In the genomic region with DNA sequence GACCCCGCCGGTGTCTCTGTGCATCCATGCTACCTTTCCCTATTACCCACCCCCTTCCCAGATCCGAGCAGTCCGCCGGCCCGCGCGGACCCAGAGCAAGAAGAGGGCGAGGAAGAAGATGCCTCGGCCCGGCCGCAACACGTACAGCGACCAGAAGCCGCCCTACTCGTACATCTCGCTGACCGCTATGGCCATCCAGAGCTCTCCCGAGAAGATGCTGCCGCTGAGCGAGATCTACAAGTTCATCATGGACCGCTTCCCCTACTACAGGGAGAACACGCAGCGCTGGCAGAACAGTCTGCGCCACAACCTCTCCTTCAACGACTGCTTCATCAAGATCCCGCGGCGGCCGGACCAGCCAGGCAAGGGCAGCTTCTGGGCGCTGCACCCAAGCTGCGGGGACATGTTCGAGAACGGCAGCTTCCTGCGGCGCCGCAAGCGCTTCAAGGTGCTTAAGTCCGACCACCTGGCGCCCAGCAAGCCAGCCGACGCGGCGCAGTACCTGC, we compare ENCODE assay signal across 10 cellular contexts. TPM values are rescaled to one million over a fixed set of nuclear protein-coding genes. Genes with fewer than 3 reads are reported as not detected.
DNase-seq lines count a peak whose midpoint lies in the region; ATAC-seq, FAIRE-seq and TF ChIP-seq lines count a peak whose summit lies in the region.
"Had no signal": no experiment of that assay in that cellular context is flagged by ENCODE, and none has a peak within 500 bp of the region (broad histone marks: within the 10 kb centered on the region; RNA-seq: fewer than 3 reads in every experiment).

No MANE protein-coding gene starts in this region.

- H3K4me1 ChIP-seq in spleen, result peaks cover 31 to 41% (median 34%) of the 10 kb centered on the region in 6 donors
- H3K4me1 ChIP-seq in sigmoid colon, result peaks cover 0 to 40% (median 31%) of the 10 kb centered on the region in 4 donors

- peaks cover 87% of the 10 kb centered on the region for H3K27me3 Mint-ChIP-seq in T-helper 17 cell

- 0 to 9% (median 2%) methylated on average over 23 to 44 of the region's 44 CpGs for WGBS in spleen, 5 donors
- WGBS in sigmoid colon, 2 donors, result 2% methylated on average over 44 of the region's 44 CpGs

- TF ChIP-seq EP300 in sigmoid colon (IDR thresholded peaks at IDR 0.05), result no peak

- peak overlapping the region; percentile 97 for H3K27ac Mint-ChIP-seq in T-helper 17 cell

- peak; percentile 11 for ATAC-seq in T-helper 17 cell

- H3K4me3 ChIP-seq in fibroblast of villous mesenchyme (ENCODE audit: low read depth, low read length) (no peak overlapping the region), spleen (peak overlapping the region in 7 of 8 donors; percentile 42 to 66 (median 51)), sigmoid colon (peak overlapping the region in 2 of 4 donors; percentile 41 to 45)

- peak overlapping the region; percentile 95 for H3K4me3 Mint-ChIP-seq in T-helper 17 cell

- TF ChIP-seq POLR2A in spleen (IDR thresholded peaks at IDR 0.05), result no peak
- TF ChIP-seq POLR2A in sigmoid colon (IDR thresholded peaks at IDR 0.05), result no peak
- no peak for TF ChIP-seq POLR2A in GM12891 (IDR thresholded peaks at IDR 0.05; ENCODE audit: low read depth, low read length)

- no peak for FAIRE-seq in GM12891 (lab: Jason Lieb, UNC)

- peaks cover 14% of the 10 kb centered on the region for H3K9me3 ChIP-seq in T-helper 17 cell (ENCODE audit: control insufficient read depth, low read length, poor library complexity, severe bottlenecking)
- H3K9me3 ChIP-seq in spleen, result peaks cover 0 to 20% (median 0%) of the 10 kb centered on the region in 8 donors
- H3K9me3 ChIP-seq in sigmoid colon, result no peaks in the 10 kb centered on the region

- peaks cover 11% of the 10 kb centered on the region for H3K36me3 Mint-ChIP-seq in T-helper 17 cell (ENCODE audit: low read depth)

- DNase-seq in NCI-H146 (lab: John Stamatoyannopoulos, UW) (peak; percentile 71), NCI-H146 treated with DMSO at 0.1 percent for 48 hours (lab: John Stamatoyannopoulos, UW; ENCODE audit: unreplicated experiment) (no peak), T-helper 17 cell (no peak), fibroblast of villous mesenchyme (ENCODE audit: low read depth) (peak; percentile 10), spleen (no peak), sigmoid colon (no peak), GM12891 (ENCODE audit: insufficient read length, low spot score) (no peak), cerebellar nuclear complex (lab: John Stamatoyannopoulos, UW) (no peak)
- DNase-seq: ACHN had no signal

- H3K27me3 ChIP-seq in spleen (replicated peaks in 1 of 7), result peaks cover 25 to 100% (median 99%) of the 10 kb centered on the region in 7 donors
- H3K27me3 ChIP-seq in sigmoid colon, result peaks cover 81 to 100% (median 98%) of the 10 kb centered on the region in 3 donors

- H3K36me3 ChIP-seq in spleen (no peaks in the 10 kb centered on the region), sigmoid colon (no peaks in the 10 kb centered on the region)

- peaks cover 33% of the 10 kb centered on the region for H3K4me1 Mint-ChIP-seq in T-helper 17 cell

- TF ChIP-seq CTCF in fibroblast of villous mesenchyme (IDR thresholded peaks at IDR 0.05; ENCODE audit: insufficient read depth, low read depth, low read length), result no peak
- no peak for TF ChIP-seq CTCF in spleen (IDR thresholded peaks at IDR 0.05 in 8 of 11, conservative IDR thresholded peaks at IDR 0.05 in 3 of 11)
- no peak for TF ChIP-seq CTCF in sigmoid colon (IDR thresholded peaks at IDR 0.05)

- intact Hi-C loops in spleen (cut with DNase I; ENCODE audit: low total_unique reads), result no loop called here
- intact Hi-C loops in sigmoid colon (cut with DNase I), result no loop called here

- H3K27ac ChIP-seq in spleen (no peak overlapping the region), sigmoid colon (no peak overlapping the region)

TF ChIP-seq in GM12891, 5 proteins besides CTCF, POLR2A, EP300 and RAD21:
- TF ChIP-seq PAX5 (IDR thresholded peaks at IDR 0.05; ENCODE audit: insufficient read depth, low read length, severe bottlenecking) (no peak), POU2F2 (IDR thresholded peaks at IDR 0.05; ENCODE audit: low read depth, low read length) (no peak), TAF1 (IDR thresholded peaks at IDR 0.05; ENCODE audit: low read depth, low read length) (no peak), SPI1 (IDR thresholded peaks at IDR 0.05; ENCODE audit: low read depth, low read length) (no peak), POLR2AphosphoS5 (IDR thresholded peaks at IDR 0.05; ENCODE audit: low read depth, low read length) (no peak)

RNA-seq across cellular contexts. Expression of a gene that starts 0.8 kb away (rescaled TPM):
- under 1 TPM; 0.21 to 0.22 TPM for total RNA-seq in T-helper 17 cell
- not detected in 2 replicates for total RNA-seq in fibroblast of villous mesenchyme
- under 1 TPM in 1 of 7 donors, not detected in 6; 0.13 TPM for total RNA-seq in spleen
- polyA plus RNA-seq in spleen, result under 1 TPM; 0.03 to 0.13 (median 0.03) TPM
- total RNA-seq in sigmoid colon, result not detected
- under 1 TPM in 1 of 3 donors, not detected in 2; 0.09 TPM for polyA plus RNA-seq in sigmoid colon
- 0.04 TPM for polyA plus RNA-seq in GM12891 (2012; ENCODE audit: low read depth, missing spikeins)
- total RNA-seq: glomerular endothelial cell had no signal

Comparison
In these comparisons a context has a peak if more than half of its experiments do, and no peak if none do; other contexts are left out.
1. DNase-seq: peak in NCI-H146 (single experiment) and fibroblast of villous mesenchyme (single experiment); none in NCI-H146 treated with DMSO at 0.1 percent for 48 hours (single experiment), T-helper 17 cell (0 of 3), spleen (single experiment), sigmoid colon (single experiment), GM12891 (single experiment) and cerebellar nuclear complex (0 of 2).